In genomic region chr1:19351858-19352257, GRCh38 we compare ENCODE assay signal across 1 cellular context.
TF ChIP-seq lines count a peak whose summit lies in the region.

No MANE protein-coding gene starts in this region.

TF ChIP-seq in GM23338, 12 proteins besides CTCF, POLR2A, EP300 and RAD21 (continued from another document):
- TF ChIP-seq ZNF462 (CRISPR knock-in tag; IDR thresholded peaks at IDR 0.05) (no peak), STAT1 (IDR thresholded peaks at IDR 0.05; ENCODE audit: unreplicated experiment) (no peak), POLR2AphosphoS5 (IDR thresholded peaks at IDR 0.05; ENCODE audit: low read depth) (no peak), EZH2 (IDR thresholded peaks at IDR 0.05; ENCODE audit: low read depth, unreplicated experiment) (no peak), REST (IDR thresholded peaks at IDR 0.05; ENCODE audit: unreplicated experiment) (no peak), EZH2phosphoT487 (IDR thresholded peaks at IDR 0.05; ENCODE audit: unreplicated experiment) (no peak), ETS1 (IDR thresholded peaks at IDR 0.05) (no peak), CREB1 (CRISPR knock-in tag; IDR thresholded peaks at IDR 0.05; ENCODE audit: low read depth) (no peak), NANOG (IDR thresholded peaks at IDR 0.05; ENCODE audit: borderline replicate concordance) (no peak)
